ENCODE assay signal across 17 cellular contexts in genomic region chr1:25546193-25546592, GRCh38.
"Had no signal": no experiment of that assay in that cellular context is flagged by ENCODE, and none has a peak within 500 bp of the region (broad histone marks: within the 10 kb centered on the region; RNA-seq: fewer than 3 reads in every experiment).

No MANE protein-coding gene starts in this region.

- H3K27ac ChIP-seq: breast epithelium, prostate gland, sigmoid colon, testis had no signal

- H3K9me3 ChIP-seq: breast epithelium, esophagus squamous epithelium, prostate gland, sigmoid colon, testis had no signal

- H3K27me3 ChIP-seq: breast epithelium, dorsolateral prefrontal cortex, esophagus squamous epithelium, sigmoid colon, testis had no signal

- H3K4me3 ChIP-seq: breast epithelium, esophagus squamous epithelium, prostate gland, sigmoid colon, testis had no signal

- H3K27ac Mint-ChIP-seq: activated naive CD8-positive, alpha-beta T cell treated with anti-CD3 and anti-CD28 coated beads, Interleukin-2, amount 10 ng/mL, durations not matched to agents 7 days and 5 days; activated T-helper 2 cell treated with anti-CD3 and anti-CD28 coated beads, Interferon-gamma antibody, Interleukin-2, Interleukin-4, amounts not matched to agents 10 μg/mL and 5 μg/mL and 100 μg/mL, durations not matched to agents 14 hours and 24 hours and 36 hours; natural killer cell treated with Interleukin-12 subunit alpha and Interleukin-12 subunit beta and Interleukin-15 and Interleukin-18, amount 100 ng/mL, for 72 hours; stimulated activated naive CD8-positive, alpha-beta T cell treated with anti-CD3 and anti-CD28 coated beads, Interleukin-15, Interleukin-2, amounts not matched to agents 100 ng/mL and 50 ng/mL, for 24 hours had no signal

- H3K36me3 ChIP-seq: breast epithelium, esophagus squamous epithelium, prostate gland, sigmoid colon had no signal

- H3K27me3 Mint-ChIP-seq: activated CD4-positive, alpha-beta T cell treated with anti-CD3 and anti-CD28 coated beads, Interleukin-2, amount 10 ng/mL, durations not matched to agents 7 days and 5 days; natural killer cell treated with Interleukin-12 subunit alpha and Interleukin-12 subunit beta and Interleukin-15 and Interleukin-18, amount 100 ng/mL, for 72 hours; stimulated activated naive CD8-positive, alpha-beta T cell treated with anti-CD3 and anti-CD28 coated beads, Interleukin-15, Interleukin-2, amounts not matched to agents 100 ng/mL and 50 ng/mL, for 24 hours had no signal

- H3K4me3 Mint-ChIP-seq: natural killer cell treated with Interleukin-12 subunit alpha and Interleukin-12 subunit beta and Interleukin-15 and Interleukin-18, amount 100 ng/mL, for 72 hours had no signal

- ATAC-seq: left colon; natural killer cell treated with Interleukin-12 subunit alpha and Interleukin-12 subunit beta and Interleukin-15 and Interleukin-18, amount 100 ng/mL, for 72 hours had no signal

- H3K36me3 Mint-ChIP-seq: natural killer cell treated with Interleukin-12 subunit alpha and Interleukin-12 subunit beta and Interleukin-15 and Interleukin-18, amount 100 ng/mL, for 72 hours had no signal

- DNase-seq: activated CD4-positive, alpha-beta T cell treated with anti-CD3 and anti-CD28 coated beads, Interleukin-2, amount 10 ng/mL, durations not matched to agents 7 days and 5 days; activated CD4-positive, CD25-positive, alpha-beta regulatory T cell; activated naive CD8-positive, alpha-beta T cell treated with anti-CD3 and anti-CD28 coated beads, Interleukin-2, amount 10 ng/mL, durations not matched to agents 7 days and 5 days; anterior cingulate cortex; dorsolateral prefrontal cortex; esophagus squamous epithelium; foreskin fibroblast; head of caudate nucleus; left colon; sigmoid colon; stimulated activated CD4-positive, alpha-beta T cell treated with anti-CD3 and anti-CD28 coated beads, Interleukin-12 subunit alpha, Interleukin-12 subunit beta, amount 100 ng/mL, for 4 hours; testis had no signal

- H3K9me3 Mint-ChIP-seq: activated CD4-positive, alpha-beta T cell treated with anti-CD3 and anti-CD28 coated beads, Interleukin-2, amount 10 ng/mL, durations not matched to agents 7 days and 5 days; activated naive CD8-positive, alpha-beta T cell treated with anti-CD3 and anti-CD28 coated beads, Interleukin-2, amount 10 ng/mL, durations not matched to agents 7 days and 5 days; activated T-helper 2 cell treated with anti-CD3 and anti-CD28 coated beads, Interferon-gamma antibody, Interleukin-2, Interleukin-4, amounts not matched to agents 10 μg/mL and 5 μg/mL and 100 μg/mL, durations not matched to agents 14 hours and 24 hours and 36 hours; natural killer cell treated with Interleukin-12 subunit alpha and Interleukin-12 subunit beta and Interleukin-15 and Interleukin-18, amount 100 ng/mL, for 72 hours; stimulated activated naive CD8-positive, alpha-beta T cell treated with anti-CD3 and anti-CD28 coated beads, Interleukin-15, Interleukin-2, amounts not matched to agents 100 ng/mL and 50 ng/mL, for 24 hours had no signal

- H3K4me1 ChIP-seq: prostate gland had no signal
